3 cellular contexts compared by ENCODE assay signal in the genomic region with DNA sequence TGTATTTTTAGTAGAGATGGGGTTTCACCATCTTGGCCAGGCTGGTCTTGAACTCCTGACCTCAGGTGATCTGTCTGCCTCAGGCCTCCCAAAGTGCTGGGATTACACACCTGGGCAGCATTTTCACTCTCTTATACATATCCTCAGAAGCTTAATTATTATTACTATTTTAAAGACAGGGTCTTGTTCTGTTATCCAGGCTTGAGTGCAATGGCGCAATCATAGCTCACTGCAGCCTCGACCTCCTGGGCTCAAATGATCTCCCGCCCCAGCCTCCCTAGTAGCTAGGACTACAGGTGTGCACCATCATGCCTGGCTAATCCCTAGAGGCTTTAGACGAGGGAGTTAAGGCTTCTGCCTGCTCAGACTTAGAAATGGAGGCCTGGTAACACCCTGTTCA.
TF ChIP-seq lines count a peak whose summit lies in the region.

No MANE protein-coding gene starts in this region.

TF ChIP-seq in SK-N-SH, 30 proteins besides CTCF, POLR2A, EP300 and RAD21 (continues in another document):
- TF ChIP-seq, protein P1, sequence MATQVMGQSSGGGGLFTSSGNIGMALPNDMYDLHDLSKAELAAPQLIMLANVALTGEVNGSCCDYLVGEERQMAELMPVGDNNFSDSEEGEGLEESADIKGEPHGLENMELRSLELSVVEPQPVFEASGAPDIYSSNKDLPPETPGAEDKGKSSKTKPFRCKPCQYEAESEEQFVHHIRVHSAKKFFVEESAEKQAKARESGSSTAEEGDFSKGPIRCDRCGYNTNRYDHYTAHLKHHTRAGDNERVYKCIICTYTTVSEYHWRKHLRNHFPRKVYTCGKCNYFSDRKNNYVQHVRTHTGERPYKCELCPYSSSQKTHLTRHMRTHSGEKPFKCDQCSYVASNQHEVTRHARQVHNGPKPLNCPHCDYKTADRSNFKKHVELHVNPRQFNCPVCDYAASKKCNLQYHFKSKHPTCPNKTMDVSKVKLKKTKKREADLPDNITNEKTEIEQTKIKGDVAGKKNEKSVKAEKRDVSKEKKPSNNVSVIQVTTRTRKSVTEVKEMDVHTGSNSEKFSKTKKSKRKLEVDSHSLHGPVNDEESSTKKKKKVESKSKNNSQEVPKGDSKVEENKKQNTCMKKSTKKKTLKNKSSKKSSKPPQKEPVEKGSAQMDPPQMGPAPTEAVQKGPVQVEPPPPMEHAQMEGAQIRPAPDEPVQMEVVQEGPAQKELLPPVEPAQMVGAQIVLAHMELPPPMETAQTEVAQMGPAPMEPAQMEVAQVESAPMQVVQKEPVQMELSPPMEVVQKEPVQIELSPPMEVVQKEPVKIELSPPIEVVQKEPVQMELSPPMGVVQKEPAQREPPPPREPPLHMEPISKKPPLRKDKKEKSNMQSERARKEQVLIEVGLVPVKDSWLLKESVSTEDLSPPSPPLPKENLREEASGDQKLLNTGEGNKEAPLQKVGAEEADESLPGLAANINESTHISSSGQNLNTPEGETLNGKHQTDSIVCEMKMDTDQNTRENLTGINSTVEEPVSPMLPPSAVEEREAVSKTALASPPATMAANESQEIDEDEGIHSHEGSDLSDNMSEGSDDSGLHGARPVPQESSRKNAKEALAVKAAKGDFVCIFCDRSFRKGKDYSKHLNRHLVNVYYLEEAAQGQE (IDR thresholded peaks at IDR 0.05; ENCODE audit: low read depth, low read length), result no peak
- TF ChIP-seq POLR2AphosphoS5 (IDR thresholded peaks at IDR 0.05; ENCODE audit: low read depth, low read length) (no peak), FOXJ3 (CRISPR knock-in tag; IDR thresholded peaks at IDR 0.05) (no peak), NRF1 (IDR thresholded peaks at IDR 0.05; ENCODE audit: low read depth, low read length) (no peak), GABPA (IDR thresholded peaks at IDR 0.05; ENCODE audit: low read depth) (no peak), RFX5 (IDR thresholded peaks at IDR 0.05; ENCODE audit: low read length) (no peak), TAF1 (IDR thresholded peaks at IDR 0.05; ENCODE audit: borderline replicate concordance, low read depth, low read length) (no peak), SMC3 (IDR thresholded peaks at IDR 0.05; ENCODE audit: low read depth, low read length) (no peak), RXRA (IDR thresholded peaks at IDR 0.05; ENCODE audit: borderline replicate concordance, low read depth) (no peak), TEAD4 (IDR thresholded peaks at IDR 0.05; ENCODE audit: borderline replicate concordance, insufficient read depth) (no peak), GATA2 (CRISPR knock-in tag; IDR thresholded peaks at IDR 0.05) (no peak)
- TF ChIP-seq, protein P2, sequence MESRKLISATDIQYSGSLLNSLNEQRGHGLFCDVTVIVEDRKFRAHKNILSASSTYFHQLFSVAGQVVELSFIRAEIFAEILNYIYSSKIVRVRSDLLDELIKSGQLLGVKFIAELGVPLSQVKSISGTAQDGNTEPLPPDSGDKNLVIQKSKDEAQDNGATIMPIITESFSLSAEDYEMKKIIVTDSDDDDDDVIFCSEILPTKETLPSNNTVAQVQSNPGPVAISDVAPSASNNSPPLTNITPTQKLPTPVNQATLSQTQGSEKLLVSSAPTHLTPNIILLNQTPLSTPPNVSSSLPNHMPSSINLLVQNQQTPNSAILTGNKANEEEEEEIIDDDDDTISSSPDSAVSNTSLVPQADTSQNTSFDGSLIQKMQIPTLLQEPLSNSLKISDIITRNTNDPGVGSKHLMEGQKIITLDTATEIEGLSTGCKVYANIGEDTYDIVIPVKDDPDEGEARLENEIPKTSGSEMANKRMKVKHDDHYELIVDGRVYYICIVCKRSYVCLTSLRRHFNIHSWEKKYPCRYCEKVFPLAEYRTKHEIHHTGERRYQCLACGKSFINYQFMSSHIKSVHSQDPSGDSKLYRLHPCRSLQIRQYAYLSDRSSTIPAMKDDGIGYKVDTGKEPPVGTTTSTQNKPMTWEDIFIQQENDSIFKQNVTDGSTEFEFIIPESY (IDR thresholded peaks at IDR 0.05; ENCODE audit: borderline replicate concordance, low read depth), result no peak
- TF ChIP-seq, protein P3, sequence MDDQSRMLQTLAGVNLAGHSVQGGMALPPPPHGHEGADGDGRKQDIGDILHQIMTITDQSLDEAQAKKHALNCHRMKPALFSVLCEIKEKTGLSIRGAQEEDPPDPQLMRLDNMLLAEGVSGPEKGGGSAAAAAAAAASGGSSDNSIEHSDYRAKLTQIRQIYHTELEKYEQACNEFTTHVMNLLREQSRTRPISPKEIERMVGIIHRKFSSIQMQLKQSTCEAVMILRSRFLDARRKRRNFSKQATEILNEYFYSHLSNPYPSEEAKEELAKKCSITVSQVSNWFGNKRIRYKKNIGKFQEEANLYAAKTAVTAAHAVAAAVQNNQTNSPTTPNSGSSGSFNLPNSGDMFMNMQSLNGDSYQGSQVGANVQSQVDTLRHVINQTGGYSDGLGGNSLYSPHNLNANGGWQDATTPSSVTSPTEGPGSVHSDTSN (IDR thresholded peaks at IDR 0.05), result no peak

TF ChIP-seq in SK-N-SH treated with all-trans-retinoic acid at 6 μM for 48 hours, 23 proteins besides CTCF, POLR2A, EP300 and RAD21:
- no peak for TF ChIP-seq ZFP3 (CRISPR knock-in tag; IDR thresholded peaks at IDR 0.05)
- no peak for TF ChIP-seq SNAI2 (CRISPR knock-in tag; IDR thresholded peaks at IDR 0.05)
- no peak for TF ChIP-seq CSDC2 (CRISPR knock-in tag; IDR thresholded peaks at IDR 0.05)
- TF ChIP-seq ARNTL (CRISPR knock-in tag; IDR thresholded peaks at IDR 0.05; ENCODE audit: borderline replicate concordance, low read depth), result no peak
- no peak for TF ChIP-seq ZNF565 (CRISPR knock-in tag; conservative IDR thresholded peaks at IDR 0.05; ENCODE audit: low read depth)
- no peak for TF ChIP-seq ISL1 (CRISPR knock-in tag; IDR thresholded peaks at IDR 0.05)
- TF ChIP-seq ZNF8 (CRISPR knock-in tag; IDR thresholded peaks at IDR 0.05), result no peak
- TF ChIP-seq ZNF70 (CRISPR knock-in tag; IDR thresholded peaks at IDR 0.05), result no peak

TF ChIP-seq in H1, 55 proteins besides CTCF, POLR2A, EP300 and RAD21:
- TF ChIP-seq KDM5A (IDR thresholded peaks at IDR 0.05; ENCODE audit: low read length) (no peak), RXRA (IDR thresholded peaks at IDR 0.05; ENCODE audit: insufficient read depth, low read depth, low read length) (no peak), FOSL1 (IDR thresholded peaks at IDR 0.05; ENCODE audit: insufficient read depth, low read depth, low read length) (no peak), RBBP5 (IDR thresholded peaks at IDR 0.05; ENCODE audit: borderline replicate concordance, low read depth, low read length) (no peak), NRF1 (IDR thresholded peaks at IDR 0.05; ENCODE audit: low read depth, low read length) (no peak), CBX8 (IDR thresholded peaks at IDR 0.05; ENCODE audit: borderline replicate concordance, low read depth, low read length) (no peak)
